8 cellular contexts compared by ENCODE assay signal in genomic region chr5:6377582-6378127, GRCh38. TPM values are rescaled to one million over a fixed set of nuclear protein-coding genes. Genes with fewer than 3 reads are reported as not detected.
DNase-seq lines count a peak whose midpoint lies in the region; ATAC-seq, FAIRE-seq and TF ChIP-seq lines count a peak whose summit lies in the region.

No MANE protein-coding gene starts in this region.

- H3K27ac Mint-ChIP-seq in CD8-positive, alpha-beta memory T cell: peak overlapping the region; percentile 88 to 99 (median 98)

- no peak for TF ChIP-seq RAD21 in K562 (CRISPR knock-in tag; conservative IDR thresholded peaks at IDR 0.05 in 1 of 2, IDR thresholded peaks at IDR 0.05 in 1 of 2)

- ATAC-seq in GM21528 (IDR thresholded peaks at IDR 0.05; ENCODE audit: low FRiP score, unreplicated experiment) (peak; percentile 22), K562 (peak; percentile 56), left lobe of liver (peak; percentile 33)

- H3K4me3 ChIP-seq in CD8-positive, alpha-beta memory T cell (ENCODE audit: low read length): peak overlapping the region; percentile 96
- H3K4me3 ChIP-seq in Loucy (ENCODE audit: low read length, poor library complexity, severe bottlenecking) (peak overlapping the region; percentile 98), K562 (peak overlapping the region; percentile 92), tibial artery (peak overlapping the region; percentile 94 to 99)

- no peak for TF ChIP-seq EP300 in K562 (IDR thresholded peaks at IDR 0.05; ENCODE audit: low read length)

- no peaks in the 10 kb centered on the region for H3F3A ChIP-seq in Loucy (ENCODE audit: low read depth)

- 0% methylated on average over 11 of the region's 11 CpGs for WGBS in K562 (ENCODE audit: insufficient coverage, low coverage, missing lambda C conversion rate)

- H3K9me3 ChIP-seq in CD8-positive, alpha-beta memory T cell (ENCODE audit: low read length): no peaks in the 10 kb centered on the region
- H3K9me3 ChIP-seq in Loucy (ENCODE audit: insufficient read depth, low read depth, low read length) (no peaks in the 10 kb centered on the region), K562 (replicated peaks; ENCODE audit: control insufficient read depth, insufficient read depth, low read depth, low read length) (no peaks in the 10 kb centered on the region), tibial artery (no peaks in the 10 kb centered on the region)

- H3K27me3 Mint-ChIP-seq in CD8-positive, alpha-beta memory T cell: peaks cover 2 to 3% of the 10 kb centered on the region in 2 donors

- peaks cover 35% of the 10 kb centered on the region for H3K36me3 ChIP-seq in CD8-positive, alpha-beta memory T cell (ENCODE audit: insufficient read depth, low read length)
- peaks cover 29% of the 10 kb centered on the region; the same call in 1 of the 2 replicates for H3K36me3 ChIP-seq in Loucy (ENCODE audit: insufficient read depth, low read length)
- H3K36me3 ChIP-seq in K562 (ENCODE audit: control insufficient read depth, insufficient read depth, low read length): peaks cover 45% of the 10 kb centered on the region
- H3K36me3 ChIP-seq in tibial artery: peaks cover 34 to 41% (median 37%) of the 10 kb centered on the region in 3 donors

- peaks cover 29% of the 10 kb centered on the region for H3K4me1 ChIP-seq in CD8-positive, alpha-beta memory T cell (ENCODE audit: insufficient read depth, low read length)
- peaks cover 37% of the 10 kb centered on the region for H3K4me1 ChIP-seq in Loucy (ENCODE audit: insufficient read depth, low read length, poor library complexity, severe bottlenecking)
- peaks cover 14 to 15% of the 10 kb centered on the region in 2 experiments; a peak in 4 of 5 replicates for H3K4me1 ChIP-seq in K562 (replicated peaks in 1 of 2; ENCODE audit: control insufficient read depth in 2 of 2, insufficient read depth in 2 of 2, low read length in 2 of 2)
- peaks cover 0 to 19% (median 16%) of the 10 kb centered on the region in 4 donors for H3K4me1 ChIP-seq in tibial artery

- peak overlapping the region; percentile 97 to 100 (median 99) for H3K4me3 Mint-ChIP-seq in CD8-positive, alpha-beta memory T cell

- H3K9me2 ChIP-seq in Loucy (replicated peaks; ENCODE audit: low read depth, low read length): no peaks in the 10 kb centered on the region

- H3K9me3 Mint-ChIP-seq in CD8-positive, alpha-beta memory T cell: no peaks in the 10 kb centered on the region

- in situ Hi-C loops in K562 (cut with MboI): no loop called here

- peak overlapping the region; percentile 94; the same call in 1 of the 2 replicates for H2AFZ ChIP-seq in Loucy (ENCODE audit: low read length)
- H2AFZ ChIP-seq in K562 (ENCODE audit: low read depth, low read length): peak overlapping the region; percentile 97

- TF ChIP-seq CTCF in Loucy (conservative IDR thresholded peaks at IDR 0.05; ENCODE audit: low read length): no peak
- TF ChIP-seq CTCF in K562 (IDR thresholded peaks at IDR 0.05 in 2 of 3, conservative IDR thresholded peaks at IDR 0.05 in 1 of 3; ENCODE audit: insufficient read depth in 2 of 3, low read depth in 1 of 3, low read length in 3 of 3): no peak
- no peak for TF ChIP-seq CTCF in tibial artery (IDR thresholded peaks at IDR 0.05)

- peak overlapping the region; percentile 87 for H3K4me2 ChIP-seq in Loucy (ENCODE audit: low read depth, low read length, poor library complexity, severe bottlenecking)
- peak overlapping the region; percentile 97 for H3K4me2 ChIP-seq in K562 (ENCODE audit: insufficient read depth, low read length)

- peaks cover 61% of the 10 kb centered on the region for H3K79me2 ChIP-seq in Loucy (ENCODE audit: insufficient read depth, low read length)
- H3K79me2 ChIP-seq in K562 (ENCODE audit: control insufficient read depth, insufficient read depth, low read length): peaks cover 34% of the 10 kb centered on the region

- H3K4me1 Mint-ChIP-seq in CD8-positive, alpha-beta memory T cell: peaks cover 59 to 66% (median 63%) of the 10 kb centered on the region in 3 donors

- intact Hi-C loops in K562 (cut with micrococcal nuclease) (loop anchor here (10.0 kb wide), 1 partner anchor 337 kb away; the partner anchor contains the start of gene TENT4A), tibial artery (cut with DNase I; ENCODE audit: low total_unique reads) (loop anchor here (2.0 to 5.0 kb wide), 2 partner anchors 70 to 335 kb away; partner anchors contain the start of genes TENT4A and UBE2QL1)

- DNase-seq in CD8-positive, alpha-beta memory T cell: peak in 3 of 5 donors; percentile 7 to 55 (median 13)
- DNase-seq in K562 (ENCODE audit: extremely low read depth in 1 of 4, low spot score in 3 of 4) (no peak), left lobe of liver (ENCODE audit: low spot score) (no peak), tibial artery (no peak), 8988T (no peak), HEK293T (ENCODE audit: extremely low spot score) (no peak)

- H3K27ac ChIP-seq in CD8-positive, alpha-beta memory T cell (ENCODE audit: low read depth, low read length): peak overlapping the region; percentile 88
- peak overlapping the region; percentile 87 for H3K27ac ChIP-seq in K562 (ENCODE audit: extremely low read depth, low read depth, low read length)
- peak overlapping the region; percentile 90 to 91 for H3K27ac ChIP-seq in tibial artery

- H3K27me3 ChIP-seq in CD8-positive, alpha-beta memory T cell (ENCODE audit: insufficient read depth, low read length, poor library complexity, severe bottlenecking): no peaks in the 10 kb centered on the region
- no peaks in the 10 kb centered on the region for H3K27me3 ChIP-seq in Loucy (ENCODE audit: insufficient read depth, low read length, poor library complexity, severe bottlenecking)
- H3K27me3 ChIP-seq in K562 (ENCODE audit: control insufficient read depth in 2 of 2, insufficient read depth in 2 of 2, low read length in 2 of 2): no peaks in the 10 kb centered on the region
- no peaks in the 10 kb centered on the region for H3K27me3 ChIP-seq in tibial artery

- H3K9ac ChIP-seq in Loucy (ENCODE audit: low read depth, low read length, poor library complexity, severe bottlenecking): peak overlapping the region; percentile 90
- H3K9ac ChIP-seq in K562 (ENCODE audit: insufficient read depth in 1 of 2, low read depth in 2 of 2, low read length in 2 of 2): peak overlapping the region; percentile 92 to 96

- CTCF ChIA-PET in CD8-positive, alpha-beta memory T cell (lab: Charles Lee): interaction anchor here (1.0 to 1.8 kb wide), 2 partner anchors 10 to 17 kb away, joined by 3 to 5 read pairs; no protein-coding TSS in a partner anchor
- CTCF ChIA-PET in K562 (lab: Yijun Ruan, JAX; ENCODE audit: low intra/inter-chr PET ratio): no interaction called here
- CTCF ChIA-PET in HEK293T (lab: Yijun Ruan, JAX): no interaction called here

- no TSS peak for BruUV-seq in K562 (replicated peaks; lab: Mats Ljungman, UMichigan)

- no peaks in the 10 kb centered on the region for H3K9me1 ChIP-seq in K562 (ENCODE audit: control insufficient read depth, insufficient read depth, low read length)

- H3K36me3 Mint-ChIP-seq in CD8-positive, alpha-beta memory T cell: peaks cover 7 to 59% (median 18%) of the 10 kb centered on the region in 3 donors

- POLR2A ChIA-PET in CD8-positive, alpha-beta memory T cell (lab: Charles Lee): interaction anchor here (0.6 to 1.1 kb wide), 2 partner anchors 9 to 255 kb away, joined by 3 to 7 read pairs; partner anchors contain the start of genes NSUN2 and SRD5A1
- POLR2A ChIA-PET in K562 (lab: Yijun Ruan, JAX): interaction anchor here (0.6 to 1.2 kb wide), 2 partner anchors 19 to 92 kb away, joined by 3 to 4 read pairs; no protein-coding TSS in a partner anchor
- POLR2A ChIA-PET in HEK293T (lab: Yijun Ruan, JAX): interaction anchor here (0.7 to 2.7 kb wide), 4 partner anchors 9 to 16 kb away, joined by 4 to 8 read pairs (median 4); no protein-coding TSS in a partner anchor

- peaks cover 28% of the 10 kb centered on the region for H4K20me1 ChIP-seq in Loucy (ENCODE audit: insufficient read depth, low read length, poor library complexity, severe bottlenecking)
- peaks cover 6% of the 10 kb centered on the region; the same call in 1 of the 2 replicates for H4K20me1 ChIP-seq in K562 (replicated peaks; ENCODE audit: control insufficient read depth, insufficient read depth, low read length)

- FAIRE-seq in K562 (lab: Jason Lieb, UNC): peak; percentile 58

- TF ChIP-seq POLR2A in K562 (conservative IDR thresholded peaks at IDR 0.05): no peak

TF ChIP-seq in K562, 482 proteins besides CTCF, POLR2A, EP300 and RAD21 (continues in another document):
- TF ChIP-seq ZNF830 (CRISPR knock-in tag; IDR thresholded peaks at IDR 0.05): 0 out of 2 replicates have a peak, but pooled peaks have one; percentile 59
- no peak for TF ChIP-seq JUN (IDR thresholded peaks at IDR 0.05; ENCODE audit: borderline replicate concordance, low read depth, low read length)
- no peak for TF ChIP-seq JUN (CRISPR knock-in tag; IDR thresholded peaks at IDR 0.05; ENCODE audit: borderline replicate concordance)

TF ChIP-seq in HEK293T, 16 proteins besides CTCF, POLR2A, EP300 and RAD21:
- TF ChIP-seq BHLHE40 (IDR thresholded peaks at IDR 0.05; ENCODE audit: borderline replicate concordance): no peak

RNA-seq across cellular contexts. Expression of gene MED10, which starts 0.7 kb away (rescaled TPM):
- 10 to 100 TPM; 58.8 to 66.8 TPM for total RNA-seq in CD8-positive, alpha-beta memory T cell
- 118 TPM for polyA plus RNA-seq in CD8-positive, alpha-beta memory T cell
- total RNA-seq in K562 (2011; cell fraction: chromatin; rRNA removed; ENCODE audit: low replicate concordance): 44.1 and 73.3 TPM in 2 replicates
- total RNA-seq in K562 (2011; cell fraction: nucleolus; rRNA removed): 38.2 and 47.2 TPM in 2 replicates
- 43.8 and 50.4 TPM in 2 replicates for total RNA-seq in K562 (2011; cell fraction: nucleoplasm; rRNA removed)
- 36.1 and 51.0 TPM in 2 replicates for total RNA-seq in K562 (2014; rRNA removed)
- total RNA-seq in K562 (2014; rRNA removed; fragmentation: Illumina TruSeq; extraction: Trizol): 23.8 and 25.7 TPM in 2 replicates
- total RNA-seq in K562 (2015; rRNA removed; fragmentation: Illumina TruSeq; extraction: Trizol): 28.4 and 33.6 TPM in 2 replicates
- total RNA-seq in K562 (2021): 52.0 and 62.3 TPM in 2 replicates
- polyA plus RNA-seq in K562 (2011; rRNA removed): 49.9 and 58.8 TPM in 2 replicates
- 51.3 and 58.8 TPM in 2 replicates for polyA plus RNA-seq in K562 (2011; cell fraction: cytosol; rRNA removed)
- polyA plus RNA-seq in K562 (2011; cell fraction: nucleus; rRNA removed): 70.4 and 86.1 TPM in 2 replicates
- polyA plus RNA-seq in K562 (2012): 68.1 and 71.4 TPM in 2 replicates
- polyA plus RNA-seq in K562 (2014; fragmentation: Illumina TruSeq; extraction: Trizol): 60.6 and 72.2 TPM in 2 replicates
- 10 to 100 TPM; 45.0 to 72.5 TPM for polyA plus RNA-seq in K562 (2014; fragmentation: Nextera tagmentation; extraction: Ambion mirVana)
- polyA plus RNA-seq in K562 (2014; rRNA removed): 78.5 and 83.4 TPM in 2 replicates
- polyA minus RNA-seq in K562 (2011; rRNA and poly(A)+ RNA removed): 18.9 and 20.4 TPM in 2 replicates
- polyA minus RNA-seq in K562 (2011; cell fraction: cytosol; rRNA and poly(A)+ RNA removed): 11.6 and 15.7 TPM in 2 replicates
- 41.7 and 72.9 TPM in 2 replicates for polyA minus RNA-seq in K562 (2011; cell fraction: nucleus; rRNA and poly(A)+ RNA removed)
- 9.5 TPM for total RNA-seq in left lobe of liver

Comparison
In these comparisons a context has a peak if more than half of its experiments do, and no peak if none do; other contexts are left out.
1. DNase-seq: peak in CD8-positive, alpha-beta memory T cell (3 of 5); none in K562 (0 of 4), left lobe of liver (single experiment), tibial artery (0 of 2), 8988T (single experiment) and HEK293T (single experiment).
2. Peak in every context shown above with its lines, with median percentiles within 50 percentile points of each other: H3K27ac ChIP-seq, H3K4me3 ChIP-seq and ATAC-seq.